ENCODE assay signal across 10 cellular contexts in the genomic region with DNA sequence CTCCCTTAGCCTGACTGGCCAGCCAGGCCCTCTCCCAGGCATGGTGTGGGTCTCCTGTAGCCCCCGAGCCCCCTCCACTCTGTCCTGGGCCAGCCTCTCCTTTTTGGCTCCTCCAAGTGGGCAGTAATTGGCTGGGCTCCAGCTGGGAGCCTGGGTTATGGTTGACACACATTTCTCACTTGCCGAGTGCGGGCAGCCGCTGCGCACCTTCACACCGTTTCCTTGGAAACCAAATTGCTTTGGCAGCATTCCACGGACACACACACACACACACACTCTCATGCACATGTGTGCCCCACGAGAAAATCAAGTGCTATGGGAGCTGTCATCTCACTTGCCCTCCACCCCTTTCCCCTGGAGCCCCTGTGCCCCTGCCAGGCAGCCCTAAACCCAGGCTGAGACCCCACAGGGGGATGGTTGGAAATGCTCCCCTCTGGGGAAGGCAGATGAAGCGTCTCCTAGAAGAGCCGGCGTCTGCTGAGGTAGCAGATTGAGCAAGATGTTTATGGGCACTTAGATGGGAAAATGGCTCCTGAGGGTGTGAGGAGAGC.
DNase-seq lines count a peak whose midpoint lies in the region; ATAC-seq and TF ChIP-seq lines count a peak whose summit lies in the region.
"Had no signal": no experiment of that assay in that cellular context is flagged by ENCODE, and none has a peak within 500 bp of the region (broad histone marks: within the 10 kb centered on the region; RNA-seq: fewer than 3 reads in every experiment).

No MANE protein-coding gene starts in this region.

- TF ChIP-seq POLR2A in transverse colon (IDR thresholded peaks at IDR 0.05) = no peak

- H3K27me3 ChIP-seq in transverse colon = peaks cover 15% of the 10 kb centered on the region
- no peaks in the 10 kb centered on the region for H3K27me3 ChIP-seq in CD8-positive, alpha-beta T cell (ENCODE audit: insufficient read depth, low read length)

- H3K27me3 Mint-ChIP-seq in CD8-positive, alpha-beta T cell (ENCODE audit: low read depth) = no peaks in the 10 kb centered on the region

- H3K36me3 Mint-ChIP-seq in CD8-positive, alpha-beta T cell = no peaks in the 10 kb centered on the region

- in situ Hi-C loops in transverse colon (cut with MboI; ENCODE audit: low pct_ligation_motif_present in 1 of 4, low pct_unique_long_range_greater_than_20kb in 1 of 4, low sequenced_read_pairs in 3 of 4) = no loop called here

- DNase-seq in NCI-H146 (lab: John Stamatoyannopoulos, UW) (peak; percentile 46), SW480 (ENCODE audit: low spot score) (peak; percentile 67), hypothalamus (lab: John Stamatoyannopoulos, UW) (peak in 35 of 51 donors; percentile 6 to 77 (median 43)), transverse colon (peak; percentile 16), SKM-1 (lab: John Stamatoyannopoulos, UW; ENCODE audit: unreplicated experiment) (no peak)
- no peak for DNase-seq in CD8-positive, alpha-beta T cell
- DNase-seq: activated CD4-positive, alpha-beta memory T cell treated with anti-CD3 and anti-CD28 coated beads, Interleukin-2, amount 10 ng/mL, durations not matched to agents 7 days and 5 days; effector memory CD8-positive, alpha-beta T cell; NCI-H510A had no signal

- intact Hi-C loops in transverse colon (cut with DNase I; ENCODE audit: low total_unique reads) = no loop called here
- intact Hi-C loops in CD8-positive, alpha-beta T cell (cut with DNase I, micrococcal nuclease) = no loop called here

- H3K4me3 ChIP-seq in transverse colon = no peak overlapping the region
- no peak overlapping the region for H3K4me3 ChIP-seq in CD8-positive, alpha-beta T cell (ENCODE audit: low read depth, low read length)

- no peaks in the 10 kb centered on the region for H3K9me3 ChIP-seq in transverse colon
- no peaks in the 10 kb centered on the region for H3K9me3 ChIP-seq in CD8-positive, alpha-beta T cell (ENCODE audit: low read length)

- 36% methylated on average over 11 of the region's 11 CpGs; no CpG with 5 or more reads in 1 of the 2 donors for WGBS in transverse colon (ENCODE audit: low coverage in 1 of 2), 2 donors

- no peak overlapping the region for H3K4me3 Mint-ChIP-seq in CD8-positive, alpha-beta T cell
- H3K4me3 Mint-ChIP-seq: activated CD4-positive, alpha-beta memory T cell treated with anti-CD3 and anti-CD28 coated beads, Interleukin-2, amount 10 ng/mL, durations not matched to agents 7 days and 5 days; effector memory CD8-positive, alpha-beta T cell had no signal

- POLR2A ChIA-PET in CD8-positive, alpha-beta T cell (lab: Charles Lee) = no interaction called here

- peaks cover 0 to 13% (median 6%) of the 10 kb centered on the region in 4 donors for H3K4me1 ChIP-seq in transverse colon
- H3K4me1 ChIP-seq in CD8-positive, alpha-beta T cell (ENCODE audit: insufficient read depth, low read length) = no peaks in the 10 kb centered on the region

- no peaks in the 10 kb centered on the region for H3K36me3 ChIP-seq in transverse colon
- H3K36me3 ChIP-seq in CD8-positive, alpha-beta T cell (ENCODE audit: insufficient read depth, low read length) = no peaks in the 10 kb centered on the region

- H3K9me3 Mint-ChIP-seq in CD8-positive, alpha-beta T cell = no peaks in the 10 kb centered on the region
- H3K9me3 Mint-ChIP-seq: activated CD4-positive, alpha-beta memory T cell treated with anti-CD3 and anti-CD28 coated beads, Interleukin-2, amount 10 ng/mL, durations not matched to agents 7 days and 5 days; effector memory CD8-positive, alpha-beta T cell had no signal

- no peak overlapping the region for H3K27ac Mint-ChIP-seq in CD8-positive, alpha-beta T cell
- H3K27ac Mint-ChIP-seq: activated CD4-positive, alpha-beta memory T cell treated with anti-CD3 and anti-CD28 coated beads, Interleukin-2, amount 10 ng/mL, durations not matched to agents 7 days and 5 days; effector memory CD8-positive, alpha-beta T cell had no signal

- CTCF ChIA-PET in CD8-positive, alpha-beta T cell (lab: Charles Lee) = no interaction called here

- no peaks in the 10 kb centered on the region for H3K4me1 Mint-ChIP-seq in CD8-positive, alpha-beta T cell (ENCODE audit: low read depth)
- H3K4me1 Mint-ChIP-seq: activated CD4-positive, alpha-beta memory T cell treated with anti-CD3 and anti-CD28 coated beads, Interleukin-2, amount 10 ng/mL, durations not matched to agents 7 days and 5 days had no signal

- no peak overlapping the region for H3K27ac ChIP-seq in transverse colon
- H3K27ac ChIP-seq in CD8-positive, alpha-beta T cell (ENCODE audit: low read depth, low read length) = no peak overlapping the region

- no peak for TF ChIP-seq EP300 in transverse colon (IDR thresholded peaks at IDR 0.05; ENCODE audit: low read depth)

- no peak for ATAC-seq in HG03280 (IDR thresholded peaks at IDR 0.05; ENCODE audit: unreplicated experiment)
- ATAC-seq in CD8-positive, alpha-beta T cell = no peak
- ATAC-seq: effector memory CD8-positive, alpha-beta T cell had no signal

- no peak for TF ChIP-seq CTCF in transverse colon (IDR thresholded peaks at IDR 0.05)
- TF ChIP-seq CTCF in CD8-positive, alpha-beta T cell (IDR thresholded peaks at IDR 0.05) = no peak

Comparison
In these comparisons a context has a peak if more than half of its experiments do, and no peak if none do; other contexts are left out.
1. DNase-seq: peak in NCI-H146 (single experiment), SW480 (single experiment), hypothalamus (35 of 51) and transverse colon (single experiment); none in CD8-positive, alpha-beta T cell (0 of 7) and SKM-1 (single experiment).